9 cellular contexts compared by ENCODE assay signal in the genomic region with DNA sequence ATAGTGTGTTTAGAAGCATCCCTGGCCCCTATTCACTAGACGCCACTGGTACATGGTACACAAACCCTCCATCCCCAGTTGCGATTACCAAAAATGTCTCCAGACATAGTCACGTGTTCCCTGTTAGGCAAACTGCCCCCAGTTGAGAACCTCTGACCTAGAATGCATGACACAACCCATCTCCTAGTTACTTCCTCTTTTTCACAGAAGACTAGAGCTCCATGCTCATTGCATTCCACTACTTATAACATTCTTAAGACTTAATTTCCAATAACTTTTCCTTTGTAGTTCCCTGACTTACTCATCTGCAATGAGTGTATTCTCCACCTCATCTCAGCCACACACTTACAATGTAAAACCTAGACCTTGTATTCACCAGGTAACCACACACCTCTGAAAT.
DNase-seq lines count a peak whose midpoint lies in the region; ATAC-seq, FAIRE-seq and TF ChIP-seq lines count a peak whose summit lies in the region.
"Had no signal": no experiment of that assay in that cellular context is flagged by ENCODE, and none has a peak within 500 bp of the region (broad histone marks: within the 10 kb centered on the region; RNA-seq: fewer than 3 reads in every experiment).

No MANE protein-coding gene starts in this region.

- no peak for TF ChIP-seq POLR2A in esophagus muscularis mucosa (IDR thresholded peaks at IDR 0.05; ENCODE audit: low read depth)

- H3K36me3 ChIP-seq in esophagus muscularis mucosa (peaks cover 0 to 23% (median 9%) of the 10 kb centered on the region in 4 donors), pancreas (peaks cover 0 to 4% (median 0%) of the 10 kb centered on the region in 3 donors)

- DNase-seq in fibroblast of mammary gland (ENCODE audit: low read depth) (peak; percentile 19), esophagus muscularis mucosa (ENCODE audit: extremely low spot score) (no peak), left colon (no peak), hypothalamus (lab: John Stamatoyannopoulos, UW) (no peak), pancreas (no peak)
- DNase-seq: activated naive CD4-positive, alpha-beta T cell treated with anti-CD3 and anti-CD28 coated beads, Interleukin-2, amount 10 ng/mL, durations not matched to agents 7 days and 5 days had no signal

- intact Hi-C loops in esophagus muscularis mucosa (cut with DNase I), result loop anchor here (5.0 to 10.0 kb wide), 2 partner anchors 68 to 401 kb away; a partner anchor contains a TSS
- intact Hi-C loops in left colon (cut with DNase I, micrococcal nuclease), result loop anchor here in 1 of 2 donors (10.0 kb wide), 1 partner anchor 401 kb away; a partner anchor contains a TSS
- intact Hi-C loops in pancreas (cut with DNase I), result loop anchor here in 2 of 3 donors (10.0 kb wide), 1 partner anchor 61 kb away; no protein-coding TSS in a partner anchor

- no peak for FAIRE-seq in pancreas (lab: Jason Lieb, UNC)

- H3K27ac ChIP-seq in esophagus muscularis mucosa (replicated peaks in 1 of 4) (no peak overlapping the region), pancreas (no peak overlapping the region)

- WGBS in esophagus muscularis mucosa, result 78% methylated on average over 3 of the region's 3 CpGs
- 59 to 75% methylated on average over 3 of the region's 3 CpGs for WGBS in pancreas, 2 donors

- no peak for TF ChIP-seq EP300 in esophagus muscularis mucosa (IDR thresholded peaks at IDR 0.05)

- no peak overlapping the region for H3K4me3 ChIP-seq in fibroblast of mammary gland (ENCODE audit: control insufficient read depth, low read depth, low read length)
- H3K4me3 ChIP-seq in esophagus muscularis mucosa, result no peak overlapping the region
- no peak overlapping the region for H3K4me3 ChIP-seq in pancreas

- H3K9me3 ChIP-seq in esophagus muscularis mucosa, result no peaks in the 10 kb centered on the region
- no peaks in the 10 kb centered on the region for H3K9me3 ChIP-seq in pancreas

- TF ChIP-seq CTCF in fibroblast of mammary gland (conservative IDR thresholded peaks at IDR 0.05; ENCODE audit: control insufficient read depth, insufficient read depth, low read depth, low read length), result no peak
- no peak for TF ChIP-seq CTCF in esophagus muscularis mucosa (IDR thresholded peaks at IDR 0.05)
- no peak for TF ChIP-seq CTCF in pancreas (IDR thresholded peaks at IDR 0.05)

- ATAC-seq in GM18868 (IDR thresholded peaks at IDR 0.05; ENCODE audit: unreplicated experiment) (peak; percentile 55), GM21825 (IDR thresholded peaks at IDR 0.05; ENCODE audit: unreplicated experiment) (peak; percentile 51), HG03565 (IDR thresholded peaks at IDR 0.05; ENCODE audit: unreplicated experiment) (peak; percentile 47), left colon (no peak), pancreas (no peak)

- no peaks in the 10 kb centered on the region for H3K27me3 ChIP-seq in esophagus muscularis mucosa
- H3K27me3 ChIP-seq in pancreas, result no peaks in the 10 kb centered on the region

- H3K4me1 ChIP-seq in esophagus muscularis mucosa (peaks cover 21 to 31% (median 23%) of the 10 kb centered on the region in 4 donors), pancreas (peaks cover 13 to 27% (median 27%) of the 10 kb centered on the region in 3 donors)

Comparison
In these comparisons a context has a peak if more than half of its experiments do, and no peak if none do; other contexts are left out.
1. ATAC-seq: peak in GM18868 (single experiment), GM21825 (single experiment) and HG03565 (single experiment); none in left colon (single experiment) and pancreas (0 of 4).